In the genomic region with DNA sequence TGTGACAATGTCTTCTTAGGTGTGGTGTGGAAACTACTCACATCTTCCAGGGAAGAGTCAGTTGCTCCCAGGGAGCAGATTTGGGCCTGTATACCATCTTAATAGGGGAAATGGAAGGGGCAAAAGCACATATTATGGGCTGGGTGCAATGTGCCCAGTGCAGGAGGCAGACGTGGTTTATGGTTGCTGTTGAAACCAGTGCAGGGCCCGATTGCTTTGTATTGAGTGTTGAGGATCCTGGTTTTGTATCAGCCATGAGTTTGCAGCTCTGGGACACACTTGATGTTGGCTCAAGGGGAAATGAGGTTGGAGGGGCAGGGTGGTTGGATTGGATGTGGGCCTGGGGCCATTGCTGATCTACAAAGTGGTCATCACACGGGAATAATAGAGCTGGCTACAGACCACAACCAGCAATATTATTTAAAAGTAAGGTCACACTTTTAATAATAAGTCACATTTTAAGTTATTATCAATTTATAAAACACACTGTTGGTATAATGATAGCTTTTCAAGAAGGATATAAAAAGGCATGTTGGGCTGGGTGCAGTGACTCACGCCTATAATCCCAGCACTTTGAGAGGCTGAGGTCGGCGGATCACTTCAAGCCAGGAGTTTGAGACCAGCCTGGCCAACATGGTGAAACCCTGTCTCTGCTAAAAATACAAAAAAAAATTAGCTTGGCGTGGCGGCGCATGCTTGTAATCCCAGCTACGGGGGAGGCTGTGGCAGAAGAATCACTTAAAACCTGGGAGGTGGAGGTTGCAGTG, we compare ENCODE assay signal across 14 cellular contexts.
DNase-seq lines count a peak whose midpoint lies in the region; ATAC-seq and TF ChIP-seq lines count a peak whose summit lies in the region.
"Had no signal": no experiment of that assay in that cellular context is flagged by ENCODE, and none has a peak within 500 bp of the region (broad histone marks: within the 10 kb centered on the region; RNA-seq: fewer than 3 reads in every experiment).

No MANE protein-coding gene starts in this region.

- no peaks in the 10 kb centered on the region for H3K9me2 ChIP-seq in GM23248 (ENCODE audit: insufficient read depth)

- no peak overlapping the region for H4K8ac ChIP-seq in H9 (replicated peaks; ENCODE audit: insufficient read length, low read depth, low read length)

- peak overlapping the region; percentile 65; the same call in 1 of the 2 replicates for H3K9ac ChIP-seq in GM23248
- no peak overlapping the region for H3K9ac ChIP-seq in H9 (ENCODE audit: extremely low read depth, insufficient read length, low read length)

- no peak overlapping the region for H2BK15ac ChIP-seq in H9 (ENCODE audit: low read depth, low read length)

- H3K79me2 ChIP-seq in GM23248 (ENCODE audit: insufficient read depth) (peaks cover 100% of the 10 kb centered on the region), H9 (ENCODE audit: insufficient read depth, low read length) (no peaks in the 10 kb centered on the region)

- H3K79me1 ChIP-seq in H9 (ENCODE audit: insufficient read depth, low read depth, low read length, poor library complexity, severe bottlenecking): no peaks in the 10 kb centered on the region

- H3K4me2 ChIP-seq in GM23248 (ENCODE audit: unreplicated experiment) (no peak overlapping the region), H9 (ENCODE audit: insufficient read depth, insufficient read length, low read length) (no peak overlapping the region)

- H2BK120ac ChIP-seq in H9 (ENCODE audit: low read depth, low read length, poor library complexity, severe bottlenecking): no peak overlapping the region

- H2AFZ ChIP-seq in GM23248 (no peak overlapping the region), H9 (ENCODE audit: low read length) (no peak overlapping the region)

- TF ChIP-seq EP300 in esophagus muscularis mucosa (IDR thresholded peaks at IDR 0.05): no peak

- H4K20me1 ChIP-seq in GM23248 (ENCODE audit: insufficient read depth) (peaks cover 7% of the 10 kb centered on the region; the same call in 1 of the 2 replicates), H9 (ENCODE audit: control insufficient read depth, insufficient read depth, insufficient read length) (peaks cover 4% of the 10 kb centered on the region)

- no peak overlapping the region for H3K14ac ChIP-seq in H9 (ENCODE audit: insufficient read depth, low read length)

- in situ Hi-C loops in GM23248 (cut with MboI): no loop called here

- H3K18ac ChIP-seq in H9 (ENCODE audit: insufficient read length, low read depth, low read length): no peak overlapping the region

- peak overlapping the region; percentile 59 for H3K4me3 Mint-ChIP-seq in stimulated activated effector memory CD8-positive, alpha-beta T cell treated with anti-CD3 and anti-CD28 coated beads, Interleukin-12 subunit alpha, Interleukin-12 subunit beta, amount 100 ng/mL, for 72 hours
- H3K4me3 Mint-ChIP-seq in H9: no peak overlapping the region

- no peak overlapping the region for H3K56ac ChIP-seq in H9 (ENCODE audit: insufficient read length, low read depth, low read length)

- no peaks in the 10 kb centered on the region for H3K9me3 ChIP-seq in GM23248 (ENCODE audit: low read depth)
- no peaks in the 10 kb centered on the region for H3K9me3 ChIP-seq in Peyer's patch
- H3K9me3 ChIP-seq in esophagus muscularis mucosa: no peaks in the 10 kb centered on the region
- no peaks in the 10 kb centered on the region for H3K9me3 ChIP-seq in H9 (ENCODE audit: control insufficient read depth, low read depth, low read length)
- H3K9me3 ChIP-seq: HAP-1, tibial artery had no signal

- H3K4me3 ChIP-seq in GM23248: no peak overlapping the region
- H3K4me3 ChIP-seq in Peyer's patch: no peak overlapping the region
- no peak overlapping the region for H3K4me3 ChIP-seq in esophagus muscularis mucosa
- H3K4me3 ChIP-seq: HAP-1, tibial artery had no signal

- H3K4ac ChIP-seq in H9 (ENCODE audit: low read depth, low read length): no peak overlapping the region

- intact Hi-C loops in esophagus muscularis mucosa (cut with DNase I): no loop called here

- H3K23ac ChIP-seq in H9 (ENCODE audit: insufficient read length, low read depth, low read length): no peak overlapping the region

- no peak overlapping the region for H3T11ph ChIP-seq in H9 (ENCODE audit: low read length)

- H3K9me3 Mint-ChIP-seq in stimulated activated effector memory CD8-positive, alpha-beta T cell treated with anti-CD3 and anti-CD28 coated beads, Interleukin-12 subunit alpha, Interleukin-12 subunit beta, amount 100 ng/mL, for 72 hours: no peaks in the 10 kb centered on the region
- no peaks in the 10 kb centered on the region; a peak in 1 of 5 replicates for H3K9me3 Mint-ChIP-seq in H9

- no peak overlapping the region for H4K91ac ChIP-seq in H9 (ENCODE audit: insufficient read length, low read depth, low read length)

- no peak overlapping the region for H2BK5ac ChIP-seq in H9 (ENCODE audit: insufficient read length, low read length)

- H3K4me1 Mint-ChIP-seq in stimulated activated effector memory CD8-positive, alpha-beta T cell treated with anti-CD3 and anti-CD28 coated beads, Interleukin-12 subunit alpha, Interleukin-12 subunit beta, amount 100 ng/mL, for 72 hours: peaks cover 93% of the 10 kb centered on the region
- peaks cover 16 to 27% of the 10 kb centered on the region in 2 experiments for H3K4me1 Mint-ChIP-seq in H9

- TF ChIP-seq POLR2A in Peyer's patch (IDR thresholded peaks at IDR 0.05): no peak
- no peak for TF ChIP-seq POLR2A in esophagus muscularis mucosa (IDR thresholded peaks at IDR 0.05; ENCODE audit: low read depth)

- H3K27me3 Mint-ChIP-seq in H9 (ENCODE audit: low read depth): no peaks in the 10 kb centered on the region; the same call in 1 of the 2 replicates

- no peak overlapping the region for H4K5ac ChIP-seq in H9 (ENCODE audit: insufficient read length, low read depth, low read length)

- H3K27ac Mint-ChIP-seq in stimulated activated effector memory CD8-positive, alpha-beta T cell treated with anti-CD3 and anti-CD28 coated beads, Interleukin-12 subunit alpha, Interleukin-12 subunit beta, amount 100 ng/mL, for 72 hours: peak overlapping the region; percentile 95
- H3K27ac Mint-ChIP-seq in H9: no peak overlapping the region; a peak in 1 of 7 replicates

- H3K27me3 ChIP-seq in GM23248 (replicated peaks; ENCODE audit: insufficient read depth): no peaks in the 10 kb centered on the region
- H3K27me3 ChIP-seq in Peyer's patch: no peaks in the 10 kb centered on the region
- H3K27me3 ChIP-seq in esophagus muscularis mucosa: no peaks in the 10 kb centered on the region
- H3K27me3 ChIP-seq in H9 (ENCODE audit: insufficient read depth, low read length): no peaks in the 10 kb centered on the region
- H3K27me3 ChIP-seq: tibial artery had no signal

- peaks cover 38% of the 10 kb centered on the region for H3K4me1 ChIP-seq in GM23248 (ENCODE audit: insufficient read depth)
- peaks cover 28 to 97% (median 72%) of the 10 kb centered on the region in 4 donors for H3K4me1 ChIP-seq in Peyer's patch
- H3K4me1 ChIP-seq in esophagus muscularis mucosa: peaks cover 74 to 99% (median 95%) of the 10 kb centered on the region in 4 donors
- H3K4me1 ChIP-seq in H9 (ENCODE audit: insufficient read depth, low read length): 0 out of 2 replicates have a peak, but pooled peaks cover 3% of the 10 kb centered on the region
- H3K4me1 ChIP-seq: HAP-1 had no signal

- H2BK20ac ChIP-seq in H9 (ENCODE audit: low read depth, low read length, poor library complexity, severe bottlenecking): no peak overlapping the region

- WGBS in GM23248 (ENCODE audit: low coverage in 1 of 2, low lambda C conversion rate in 2 of 2, missing lambda C conversion rate in 2 of 2), 2 experiments: 19 to 23% methylated on average over 10 of the region's 10 CpGs
- 82% methylated on average over 10 of the region's 10 CpGs for WGBS in esophagus muscularis mucosa
- no CpG with 5 or more reads among the region's 10 CpGs for WGBS in H9 (ENCODE audit: extremely low coverage, insufficient read length, low lambda C conversion rate)

- DNase-seq in GM23248 (peak; percentile 58), Peyer's patch (no peak), esophagus muscularis mucosa (ENCODE audit: extremely low spot score) (no peak), NCI-H1105 (lab: John Stamatoyannopoulos, UW) (no peak), H9 (no peak)
- DNase-seq in stimulated activated effector memory CD8-positive, alpha-beta T cell treated with anti-CD3 and anti-CD28 coated beads, Interleukin-12 subunit alpha, Interleukin-12 subunit beta, amount 100 ng/mL, for 72 hours (ENCODE audit: low spot score in 2 of 2): no peak
- DNase-seq in stimulated activated CD4-positive, alpha-beta T cell treated with anti-CD3 and anti-CD28 coated beads, Interleukin-2, amount 100 ng/mL, for 48 hours: no peak
- DNase-seq: DMS 273 treated with DMSO at 0.1 percent for 48 hours; effector CD8-positive, alpha-beta T cell; NCI-H1092; stimulated activated CD4-positive, alpha-beta T cell treated with anti-CD3 and anti-CD28 coated beads, Interleukin-4, amount 100 ng/mL, for 1 hour; T1000; tibial artery had no signal

- peaks cover 46% of the 10 kb centered on the region for H3F3A ChIP-seq in GM23248 (ENCODE audit: insufficient read depth)

- no peaks in the 10 kb centered on the region for H3K36me3 ChIP-seq in GM23248 (ENCODE audit: low read depth)
- no peaks in the 10 kb centered on the region for H3K36me3 ChIP-seq in Peyer's patch
- peaks cover 0 to 4% (median 0%) of the 10 kb centered on the region in 4 donors for H3K36me3 ChIP-seq in esophagus muscularis mucosa
- H3K36me3 ChIP-seq: HAP-1, tibial artery had no signal

- TF ChIP-seq CTCF in Peyer's patch (IDR thresholded peaks at IDR 0.05): no peak
- no peak for TF ChIP-seq CTCF in esophagus muscularis mucosa (IDR thresholded peaks at IDR 0.05)
- no peak for TF ChIP-seq CTCF in H9 (conservative IDR thresholded peaks at IDR 0.05)

- H3K27ac ChIP-seq in GM23248 (peak overlapping the region; percentile 81), Peyer's patch (peak overlapping the region; percentile 67 to 98 (median 82)), esophagus muscularis mucosa (replicated peaks in 1 of 4) (peak overlapping the region; percentile 77 to 89 (median 84)), H9 (ENCODE audit: insufficient read length, low read depth, low read length) (no peak overlapping the region)
- H3K27ac ChIP-seq: tibial artery had no signal

- H3K23me2 ChIP-seq in H9 (ENCODE audit: insufficient read length, low read depth, low read length, poor library complexity, severe bottlenecking): no peaks in the 10 kb centered on the region

- H2AK5ac ChIP-seq in H9 (ENCODE audit: insufficient read length, low read length): no peak overlapping the region

- H2BK12ac ChIP-seq in H9 (ENCODE audit: insufficient read length, low read depth, low read length): no peak overlapping the region

- H3K36me3 Mint-ChIP-seq in stimulated activated effector memory CD8-positive, alpha-beta T cell treated with anti-CD3 and anti-CD28 coated beads, Interleukin-12 subunit alpha, Interleukin-12 subunit beta, amount 100 ng/mL, for 72 hours: peaks cover 76% of the 10 kb centered on the region
- peaks cover 0 to 2% (median 0%) of the 10 kb centered on the region in 3 experiments; a peak in 2 of 7 replicates for H3K36me3 Mint-ChIP-seq in H9 (ENCODE audit: insufficient read depth in 1 of 3, low read depth in 3 of 3)

- ATAC-seq in stimulated activated effector memory CD8-positive, alpha-beta T cell treated with anti-CD3 and anti-CD28 coated beads, Interleukin-12 subunit alpha, Interleukin-12 subunit beta, amount 100 ng/mL, for 72 hours: no peak
